1 cellular context compared by ENCODE assay signal in the genomic region with DNA sequence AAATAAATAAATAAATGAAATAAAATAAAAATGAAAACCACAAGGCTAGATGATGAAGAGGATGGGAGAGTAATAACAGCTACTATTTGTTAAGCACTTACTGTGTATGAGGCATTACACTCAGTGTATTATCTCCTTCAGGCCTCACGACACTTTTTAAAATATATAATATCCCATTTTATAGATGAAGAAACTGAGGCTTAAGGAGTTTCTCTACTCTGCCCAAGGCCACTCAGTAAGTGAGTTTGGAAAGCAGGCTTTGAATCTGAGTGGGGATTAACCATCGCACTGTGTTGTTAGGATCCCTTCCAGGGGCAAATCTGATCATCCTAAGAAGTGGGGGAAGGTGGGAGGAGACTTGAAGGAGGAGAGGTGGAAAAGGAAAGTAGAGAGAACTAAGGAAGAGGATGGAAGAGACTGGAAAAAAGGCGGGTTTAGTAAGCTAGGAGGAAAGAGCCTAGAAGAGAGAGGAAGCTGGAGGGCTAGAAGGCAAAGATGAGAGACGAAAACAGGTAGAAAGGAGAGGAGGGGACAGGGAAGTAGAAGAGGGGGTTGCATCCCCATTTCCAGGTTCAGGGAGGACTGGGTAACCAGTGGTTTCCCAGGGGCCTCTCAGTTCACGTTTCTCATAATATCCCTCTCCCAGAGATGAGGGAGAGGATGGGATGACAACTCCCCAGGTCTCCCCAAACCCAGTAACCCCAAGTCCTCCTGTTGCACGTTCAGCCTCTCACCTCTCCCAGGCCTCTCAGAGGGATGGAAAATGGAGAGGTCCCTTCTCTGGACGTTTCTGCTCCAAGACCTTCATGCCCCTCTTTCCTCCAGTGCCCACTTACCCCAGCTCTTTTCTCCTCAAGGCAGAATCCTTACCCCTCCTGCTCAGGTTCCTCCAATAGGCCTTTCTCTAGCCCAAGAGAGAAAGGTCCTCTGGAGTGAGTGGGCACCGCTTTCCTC.
TF ChIP-seq lines count a peak whose summit lies in the region.

No MANE protein-coding gene starts in this region.

TF ChIP-seq in WTC11, 78 proteins besides CTCF, POLR2A, EP300 and RAD21 (continued from another document):
- TF ChIP-seq, protein P1, sequence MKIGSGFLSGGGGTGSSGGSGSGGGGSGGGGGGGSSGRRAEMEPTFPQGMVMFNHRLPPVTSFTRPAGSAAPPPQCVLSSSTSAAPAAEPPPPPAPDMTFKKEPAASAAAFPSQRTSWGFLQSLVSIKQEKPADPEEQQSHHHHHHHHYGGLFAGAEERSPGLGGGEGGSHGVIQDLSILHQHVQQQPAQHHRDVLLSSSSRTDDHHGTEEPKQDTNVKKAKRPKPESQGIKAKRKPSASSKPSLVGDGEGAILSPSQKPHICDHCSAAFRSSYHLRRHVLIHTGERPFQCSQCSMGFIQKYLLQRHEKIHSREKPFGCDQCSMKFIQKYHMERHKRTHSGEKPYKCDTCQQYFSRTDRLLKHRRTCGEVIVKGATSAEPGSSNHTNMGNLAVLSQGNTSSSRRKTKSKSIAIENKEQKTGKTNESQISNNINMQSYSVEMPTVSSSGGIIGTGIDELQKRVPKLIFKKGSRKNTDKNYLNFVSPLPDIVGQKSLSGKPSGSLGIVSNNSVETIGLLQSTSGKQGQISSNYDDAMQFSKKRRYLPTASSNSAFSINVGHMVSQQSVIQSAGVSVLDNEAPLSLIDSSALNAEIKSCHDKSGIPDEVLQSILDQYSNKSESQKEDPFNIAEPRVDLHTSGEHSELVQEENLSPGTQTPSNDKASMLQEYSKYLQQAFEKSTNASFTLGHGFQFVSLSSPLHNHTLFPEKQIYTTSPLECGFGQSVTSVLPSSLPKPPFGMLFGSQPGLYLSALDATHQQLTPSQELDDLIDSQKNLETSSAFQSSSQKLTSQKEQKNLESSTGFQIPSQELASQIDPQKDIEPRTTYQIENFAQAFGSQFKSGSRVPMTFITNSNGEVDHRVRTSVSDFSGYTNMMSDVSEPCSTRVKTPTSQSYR (CRISPR knock-in tag; IDR thresholded peaks at IDR 0.05): no peak
TF ChIP-seq in WTC11: peak in this region for 0.
